In the genomic region with DNA sequence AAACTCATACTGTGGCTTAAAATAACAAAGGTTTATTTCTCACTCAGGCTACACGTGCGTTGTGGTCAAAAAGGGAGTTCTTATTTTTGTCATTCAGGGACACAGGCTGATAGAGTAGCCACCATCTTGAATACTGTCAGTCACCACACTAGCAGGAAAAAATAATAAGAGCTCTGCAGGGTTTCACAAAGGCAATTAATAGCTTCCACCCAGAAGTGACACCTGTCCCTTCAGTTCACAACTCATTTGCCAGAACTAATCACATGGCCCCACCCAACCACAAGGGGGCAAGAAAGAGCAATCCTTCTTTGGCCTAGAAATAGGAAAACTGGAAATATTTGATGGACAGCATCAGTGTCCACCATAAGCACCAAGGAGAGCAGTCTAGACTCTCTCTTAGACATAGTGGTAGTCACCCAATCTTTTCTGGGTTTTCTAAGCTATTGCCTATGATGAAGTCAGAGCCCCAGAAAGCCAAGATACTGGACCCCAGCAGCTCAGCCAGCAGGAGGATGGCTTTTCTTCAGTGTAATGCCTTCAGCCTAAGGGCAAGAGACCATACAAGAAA, we compare ENCODE assay signal across 8 cellular contexts. TPM values are rescaled to one million over a fixed set of nuclear protein-coding genes. Genes with fewer than 3 reads are reported as not detected.
DNase-seq lines count a peak whose midpoint lies in the region; ATAC-seq, FAIRE-seq and TF ChIP-seq lines count a peak whose summit lies in the region.

No MANE protein-coding gene starts in this region.

- peak in 3 of 4 donors; percentile 43 to 55 (median 52) for ATAC-seq in pancreas

- no peaks in the 10 kb centered on the region for H3K9me3 ChIP-seq in pancreas

- H3K4me3 ChIP-seq in pancreas, result no peak overlapping the region

- H3K27me3 ChIP-seq in pancreas, result peaks cover 0 to 32% (median 6%) of the 10 kb centered on the region in 4 donors

- H3K4me1 ChIP-seq in pancreas, result peaks cover 4 to 14% (median 5%) of the 10 kb centered on the region in 3 donors

- CTCF ChIA-PET in RWPE1 (lab: Yijun Ruan, JAX), result interaction anchor here (0.5 to 2.4 kb wide), 19 partner anchors 10 to 353 kb away, joined by 3 to 19 read pairs (median 4); no protein-coding TSS in a partner anchor

- H3K36me3 ChIP-seq in pancreas, result no peaks in the 10 kb centered on the region

- no peak overlapping the region for H3K27ac ChIP-seq in RWPE1
- no peak overlapping the region for H3K27ac ChIP-seq in pancreas

- FAIRE-seq in pancreas (lab: Jason Lieb, UNC), result no peak

- peak; percentile 29 for DNase-seq in activated T-cell treated with anti-CD3 and anti-CD28 coated beads for 24 hours (ENCODE audit: low read depth)
- DNase-seq in activated T-cell treated with anti-CD3 and anti-CD28 coated beads, Interleukin-2, amount 50 U/mL, for 1 hour, result no peak
- peak; percentile 43 to 54 for DNase-seq in Kasumi-1 (lab: John Stamatoyannopoulos, UW)
- no peak for DNase-seq in RWPE1 (ENCODE audit: low spot score)
- DNase-seq in dermis microvascular lymphatic vessel endothelial cell (ENCODE audit: low read depth in 2 of 2), result peak; percentile 54 to 69
- peak in 2 of 6 donors; percentile 34 to 55 for DNase-seq in pancreas
- no peak for DNase-seq in middle frontal gyrus (ENCODE audit: extremely low spot score, low spot score)
- DNase-seq in GF-D8 (lab: John Stamatoyannopoulos, UW), result no peak

- intact Hi-C loops in pancreas (cut with DNase I), result loop anchor here in 1 of 3 donors (5.0 kb wide), 1 partner anchor 250 kb away; no protein-coding TSS in a partner anchor

- 84 to 88% methylated on average over 2 of the region's 2 CpGs for WGBS in pancreas, 2 donors

- POLR2A ChIA-PET in RWPE1 (lab: Yijun Ruan, JAX; ENCODE audit: low non-redundant PET), result no interaction called here

- TF ChIP-seq CTCF in RWPE1 (conservative IDR thresholded peaks at IDR 0.05; ENCODE audit: low read depth) (peak; percentile 68), pancreas (IDR thresholded peaks at IDR 0.05) (peak; percentile 24 to 50 (median 44))

RNA-seq across cellular contexts. Expression of a gene that starts 8.2 kb away (rescaled TPM):
- total RNA-seq in dermis microvascular lymphatic vessel endothelial cell (0.13 TPM in 1 of 2 replicates, not detected in the other), pancreas (not detected)
- under 1 TPM; 0.38 to 0.46 TPM for polyA plus RNA-seq in pancreas

RNA-seq across cellular contexts. Expression of a gene that starts 14.5 kb away (rescaled TPM):
- not detected in 2 replicates for total RNA-seq in dermis microvascular lymphatic vessel endothelial cell
- under 1 TPM in 1 of 6 donors, not detected in 5; 0.12 TPM for total RNA-seq in pancreas
- not detected for polyA plus RNA-seq in pancreas

RNA-seq across cellular contexts. Expression of a gene that starts 26.1 kb away (rescaled TPM):
- total RNA-seq in dermis microvascular lymphatic vessel endothelial cell (12.7 and 18.1 TPM in 2 replicates), pancreas (10 to 100 TPM in 3 of 6 donors, 1 to 10 TPM in 3; 6.4 to 16.0 (median 11.4) TPM)
- 10 to 100 TPM; 14.4 to 16.9 TPM for polyA plus RNA-seq in pancreas

RNA-seq across cellular contexts. Expression of a gene that starts 35.8 kb away (rescaled TPM):
- 53.1 and 55.3 TPM in 2 replicates for total RNA-seq in dermis microvascular lymphatic vessel endothelial cell
- 10 to 100 TPM; 23.9 to 38.5 (median 36.1) TPM for total RNA-seq in pancreas
- 10 to 100 TPM; 35.0 to 60.4 TPM for polyA plus RNA-seq in pancreas

RNA-seq across cellular contexts. Expression of a gene that starts 47.9 kb away (rescaled TPM):
- total RNA-seq in dermis microvascular lymphatic vessel endothelial cell, result not detected in 2 replicates
- not detected for total RNA-seq in pancreas
- not detected for polyA plus RNA-seq in pancreas

Comparison
In these comparisons a context has a peak if more than half of its experiments do, and no peak if none do; other contexts are left out.
1. DNase-seq: peak in activated T-cell treated with anti-CD3 and anti-CD28 coated beads for 24 hours (single experiment), Kasumi-1 (2 of 2) and dermis microvascular lymphatic vessel endothelial cell (2 of 2); none in activated T-cell treated with anti-CD3 and anti-CD28 coated beads, Interleukin-2, amount 50 U/mL, for 1 hour (single experiment), RWPE1 (single experiment), middle frontal gyrus (single experiment) and GF-D8 (single experiment).